ENCODE assay signal across 1 cellular context in genomic region chr3:105868745-105869530, GRCh38.
A peak's percentile ranks its signal among the peaks of the same experiment; 100 is the strongest.
TF ChIP-seq lines count a peak whose summit lies in the region.

Gene CBLB, minus strand, starts transcription at chr3:105869012. Its CDS starts 1,435 bp downstream, at chr3:105867577.

TF ChIP-seq in HepG2, 621 proteins besides CTCF, POLR2A, EP300 and RAD21 (continued from another document and continues in another):
- TF ChIP-seq NFKB2 (CRISPR knock-in tag; IDR thresholded peaks at IDR 0.05; ENCODE audit: borderline replicate concordance) = peak; percentile 12; the same call in 1 of the 2 replicates
- no peak for TF ChIP-seq CEBPG (CRISPR knock-in tag; IDR thresholded peaks at IDR 0.05)
- TF ChIP-seq ZNF318 (CRISPR knock-in tag; IDR thresholded peaks at IDR 0.05) = no peak
- no peak for TF ChIP-seq AKNA (CRISPR knock-in tag; IDR thresholded peaks at IDR 0.05; ENCODE audit: borderline replicate concordance)
- TF ChIP-seq ZNF260 (CRISPR knock-in tag; IDR thresholded peaks at IDR 0.05; ENCODE audit: borderline replicate concordance, low read depth) = no peak
- TF ChIP-seq ZNF691 (CRISPR knock-in tag; IDR thresholded peaks at IDR 0.05; ENCODE audit: borderline replicate concordance, low read depth) = no peak
- peak; percentile 65 for TF ChIP-seq ASH2L (IDR thresholded peaks at IDR 0.05; ENCODE audit: insufficient read length, low read depth, low read length)
- peak; percentile 43; the same call in 1 of the 2 replicates for TF ChIP-seq MEIS2 (CRISPR knock-in tag; IDR thresholded peaks at IDR 0.05)
- TF ChIP-seq ZNF546 (CRISPR knock-in tag; conservative IDR thresholded peaks at IDR 0.05) = no peak
- TF ChIP-seq NONO (IDR thresholded peaks at IDR 0.05) = no peak
- TF ChIP-seq NONO (CRISPR knock-in tag; conservative IDR thresholded peaks at IDR 0.05) = peak; percentile 79; the same call in 1 of the 2 replicates
- TF ChIP-seq CEBPZ (IDR thresholded peaks at IDR 0.05; ENCODE audit: low read length) = no peak
- TF ChIP-seq ZNF644 (CRISPR knock-in tag; IDR thresholded peaks at IDR 0.05; ENCODE audit: low read depth) = 0 out of 2 replicates have a peak, but pooled peaks have one; percentile 7
- peak; percentile 12; the same call in 1 of the 2 replicates for TF ChIP-seq POGZ (CRISPR knock-in tag; IDR thresholded peaks at IDR 0.05)
- 0 out of 2 replicates have a peak, but pooled peaks have one; percentile 2 for TF ChIP-seq MTF2 (CRISPR knock-in tag; IDR thresholded peaks at IDR 0.05; ENCODE audit: borderline replicate concordance)
- no peak for TF ChIP-seq TAF15 (IDR thresholded peaks at IDR 0.05; ENCODE audit: low read depth, low read length, poor library complexity, severe bottlenecking)
- peak; percentile 57; the same call in 1 of the 2 replicates for TF ChIP-seq THAP7 (CRISPR knock-in tag; IDR thresholded peaks at IDR 0.05)
- peak; percentile 89 for TF ChIP-seq GABPB1 (CRISPR knock-in tag; IDR thresholded peaks at IDR 0.05)
- TF ChIP-seq NCOA2 (CRISPR knock-in tag; IDR thresholded peaks at IDR 0.05) = no peak
- no peak for TF ChIP-seq ZFP36L2 (CRISPR knock-in tag; IDR thresholded peaks at IDR 0.05)
- no peak for TF ChIP-seq SNAI1 (CRISPR knock-in tag; IDR thresholded peaks at IDR 0.05; ENCODE audit: borderline replicate concordance)
- no peak for TF ChIP-seq NR1H2 (CRISPR knock-in tag; IDR thresholded peaks at IDR 0.05; ENCODE audit: borderline replicate concordance, low read depth)
- TF ChIP-seq LRRFIP1 (CRISPR knock-in tag; conservative IDR thresholded peaks at IDR 0.05) = no peak
- TF ChIP-seq DMAP1 (CRISPR knock-in tag; IDR thresholded peaks at IDR 0.05) = peak; percentile 69; the same call in 1 of the 2 replicates
- TF ChIP-seq ZNF180 (CRISPR knock-in tag; IDR thresholded peaks at IDR 0.05; ENCODE audit: borderline replicate concordance, low read depth) = no peak
- 0 out of 2 replicates have a peak, but pooled peaks have one; percentile 55 for TF ChIP-seq SRY (CRISPR knock-in tag; IDR thresholded peaks at IDR 0.05)
- TF ChIP-seq POLR2G (IDR thresholded peaks at IDR 0.05; ENCODE audit: low read depth, low read length) = peak; percentile 78
- TF ChIP-seq DBP (CRISPR knock-in tag; IDR thresholded peaks at IDR 0.05; ENCODE audit: not compliant biosample characterization) = no peak
- 0 out of 2 replicates have a peak, but pooled peaks have one; percentile 42 for TF ChIP-seq ARID2 (CRISPR knock-in tag; IDR thresholded peaks at IDR 0.05; ENCODE audit: borderline replicate concordance)
- 0 out of 2 replicates have a peak, but pooled peaks have one; percentile 10 for TF ChIP-seq GMEB1 (CRISPR knock-in tag; IDR thresholded peaks at IDR 0.05; ENCODE audit: borderline replicate concordance)
- TF ChIP-seq HMG20B (CRISPR knock-in tag; conservative IDR thresholded peaks at IDR 0.05) = 0 out of 2 replicates have a peak, but pooled peaks have one; percentile 43
